36 cellular contexts compared by ENCODE assay signal in genomic region chr4:114927881-114928280, GRCh38.
A peak's percentile ranks its signal among the peaks of the same experiment; 100 is the strongest.
DNase-seq lines count a peak whose midpoint lies in the region; ATAC-seq, FAIRE-seq and TF ChIP-seq lines count a peak whose summit lies in the region.
"Had no signal": no experiment of that assay in that cellular context is flagged by ENCODE, and none has a peak within 500 bp of the region (broad histone marks: within the 10 kb centered on the region; RNA-seq: fewer than 3 reads in every experiment).

No MANE protein-coding gene starts in this region.

- H2BK15ac ChIP-seq in IMR-90 (ENCODE audit: low read depth, low read length): no peak overlapping the region

- no peak overlapping the region for H3K4ac ChIP-seq in IMR-90 (ENCODE audit: low read depth, low read length)

- no peak overlapping the region for H2BK5ac ChIP-seq in IMR-90 (ENCODE audit: low read depth, low read length, poor library complexity, severe bottlenecking)

- H3K4me3 ChIP-seq in HepG2 (replicated peaks in 1 of 3; ENCODE audit: insufficient read depth in 1 of 3, low read depth in 2 of 3, low read length in 3 of 3) (no peak overlapping the region), right lobe of liver (no peak overlapping the region), IMR-90 (ENCODE audit: insufficient read depth, low read depth, low read length) (no peak overlapping the region), K562 (no peak overlapping the region)
- H3K4me3 ChIP-seq: A549; BLaER1; BLaER1 treated with 17β-estradiol and CSF1 and Interleukin-3, amounts not matched to agents 10 nM and 100 nM had no signal

- no peak for TF ChIP-seq RAD21 in HepG2 (CRISPR knock-in tag; IDR thresholded peaks at IDR 0.05)
- no peak for TF ChIP-seq RAD21 in IMR-90 (IDR thresholded peaks at IDR 0.05; ENCODE audit: low read length)
- no peak for TF ChIP-seq RAD21 in K562 (CRISPR knock-in tag; conservative IDR thresholded peaks at IDR 0.05 in 1 of 2, IDR thresholded peaks at IDR 0.05 in 1 of 2)

- H2AFZ ChIP-seq in HepG2 (ENCODE audit: low read length): no peak overlapping the region
- H2AFZ ChIP-seq in IMR-90 (replicated peaks; ENCODE audit: low read length, poor library complexity): no peak overlapping the region
- H2AFZ ChIP-seq in K562 (ENCODE audit: low read depth, low read length): no peak overlapping the region

- TF ChIP-seq EP300 in HepG2 (IDR thresholded peaks at IDR 0.05; ENCODE audit: low read depth in 2 of 2, low read length in 2 of 2): no peak
- TF ChIP-seq EP300 in HepG2 (CRISPR knock-in tag; IDR thresholded peaks at IDR 0.05; ENCODE audit: borderline replicate concordance): no peak
- no peak for TF ChIP-seq EP300 in K562 (IDR thresholded peaks at IDR 0.05; ENCODE audit: low read length)

- no peak overlapping the region for H3K56ac ChIP-seq in IMR-90 (ENCODE audit: extremely low read depth, insufficient read depth, low read length)

- H3K27ac ChIP-seq in HepG2 (ENCODE audit: extremely low read length, insufficient read depth, low read length): no peak overlapping the region
- H3K27ac ChIP-seq in right lobe of liver: no peak overlapping the region
- H3K27ac ChIP-seq in IMR-90 (ENCODE audit: insufficient read depth, low read length): no peak overlapping the region
- H3K27ac ChIP-seq in K562 (ENCODE audit: extremely low read depth, low read depth, low read length): no peak overlapping the region
- H3K27ac ChIP-seq: 22Rv1, A549, BLaER1, C4-2B had no signal

- no peak overlapping the region for H4K8ac ChIP-seq in IMR-90 (ENCODE audit: low read depth in 2 of 2, low read length in 2 of 2)

- CTCF ChIA-PET in HepG2 (lab: Yijun Ruan, JAX; ENCODE audit: low intra/inter-chr PET ratio, low total read pairs) (no interaction called here), IMR-90 (lab: Yijun Ruan, JAX) (no interaction called here), K562 (lab: Yijun Ruan, JAX; ENCODE audit: low intra/inter-chr PET ratio) (no interaction called here)
- CTCF ChIA-PET in activated CD4-positive, alpha-beta T cell treated with anti-CD3 and anti-CD28 coated beads, Interleukin-2, amount 10 ng/mL, durations not matched to agents 7 days and 5 days (lab: Charles Lee): no interaction called here

- POLR2A ChIA-PET in HepG2 (lab: Yijun Ruan, JAX): no interaction called here
- POLR2A ChIA-PET in IMR-90 (lab: Charles Lee; ENCODE audit: unreplicated experiment): no interaction called here
- POLR2A ChIA-PET in K562 (lab: Yijun Ruan, JAX): no interaction called here
- POLR2A ChIA-PET in activated CD4-positive, alpha-beta T cell treated with anti-CD3 and anti-CD28 coated beads, Interleukin-2, amount 10 ng/mL, durations not matched to agents 7 days and 5 days (lab: Charles Lee): no interaction called here

- H3K36me3 ChIP-seq in HepG2 (replicated peaks in 1 of 2; ENCODE audit: control insufficient read depth in 1 of 2, insufficient read depth in 2 of 2, low read length in 2 of 2) (no peaks in the 10 kb centered on the region), right lobe of liver (no peaks in the 10 kb centered on the region), IMR-90 (ENCODE audit: control insufficient read depth, insufficient read depth, low read length) (no peaks in the 10 kb centered on the region), K562 (ENCODE audit: control insufficient read depth, insufficient read depth, low read length) (no peaks in the 10 kb centered on the region)
- H3K36me3 ChIP-seq: BE2C; BLaER1; BLaER1 treated with 17β-estradiol and CSF1 and Interleukin-3, amounts not matched to agents 10 nM and 100 nM had no signal

- 0% methylated on average over 2 of the region's 2 CpGs for WGBS in HepG2 (ENCODE audit: low lambda C conversion rate)
- 69% methylated on average over 2 of the region's 2 CpGs for WGBS in right lobe of liver (ENCODE audit: insufficient coverage, low coverage, low lambda C conversion rate, missing lambda C conversion rate)
- WGBS in IMR-90 (ENCODE audit: extremely low coverage in 2 of 2, insufficient read length in 1 of 2), 2 experiments: no CpG with 5 or more reads among the region's 2 CpGs
- 4% methylated on average over 2 of the region's 2 CpGs for WGBS in K562 (ENCODE audit: insufficient coverage, low coverage, missing lambda C conversion rate)

- H3K79me1 ChIP-seq in IMR-90 (ENCODE audit: low read depth in 1 of 2, low read length in 2 of 2): no peaks in the 10 kb centered on the region

- H3K4me1 Mint-ChIP-seq in osteocyte (ENCODE audit: unreplicated experiment): peaks cover 73% of the 10 kb centered on the region
- no peaks in the 10 kb centered on the region for H3K4me1 Mint-ChIP-seq in activated CD4-positive, alpha-beta T cell treated with anti-CD3 and anti-CD28 coated beads, Interleukin-2, amount 10 ng/mL, durations not matched to agents 7 days and 5 days
- H3K4me1 Mint-ChIP-seq: B cell; CD14-positive monocyte; CD4-positive, alpha-beta memory T cell; CD4-positive, CD25-positive, alpha-beta regulatory T cell; CD8-positive, alpha-beta memory T cell had no signal

- no peak overlapping the region for H2BK20ac ChIP-seq in IMR-90 (ENCODE audit: low read depth, low read length)

- no peaks in the 10 kb centered on the region for H3K27me3 Mint-ChIP-seq in osteocyte (ENCODE audit: unreplicated experiment)
- H3K27me3 Mint-ChIP-seq in activated CD4-positive, alpha-beta T cell treated with anti-CD3 and anti-CD28 coated beads, Interleukin-2, amount 10 ng/mL, durations not matched to agents 7 days and 5 days: no peaks in the 10 kb centered on the region
- H3K27me3 Mint-ChIP-seq: B cell; CD4-positive, alpha-beta memory T cell; CD4-positive, alpha-beta T cell; CD4-positive, CD25-positive, alpha-beta regulatory T cell; CD8-positive, alpha-beta memory T cell had no signal

- FAIRE-seq in HepG2 (lab: Jason Lieb, UNC): no peak
- no peak for FAIRE-seq in K562 (lab: Jason Lieb, UNC)
- FAIRE-seq: A204.1, A549, D721Med had no signal

- H3K18ac ChIP-seq in IMR-90 (ENCODE audit: low read depth, low read length): no peak overlapping the region

- H3K36me3 Mint-ChIP-seq in osteocyte (ENCODE audit: unreplicated experiment): peaks cover 5% of the 10 kb centered on the region
- H3K36me3 Mint-ChIP-seq in activated CD4-positive, alpha-beta T cell treated with anti-CD3 and anti-CD28 coated beads, Interleukin-2, amount 10 ng/mL, durations not matched to agents 7 days and 5 days (ENCODE audit: low read depth): no peaks in the 10 kb centered on the region
- H3K36me3 Mint-ChIP-seq: CD14-positive monocyte; CD4-positive, alpha-beta memory T cell; CD4-positive, CD25-positive, alpha-beta regulatory T cell; CD8-positive, alpha-beta memory T cell; CD8-positive, alpha-beta T cell had no signal

- no TSS peak for BruUV-seq in HepG2 (replicated peaks; lab: Mats Ljungman, UMichigan)
- BruUV-seq in IMR-90 (replicated peaks; lab: Mats Ljungman, UMichigan): no TSS peak
- no TSS peak for BruUV-seq in K562 (replicated peaks; lab: Mats Ljungman, UMichigan)

- peak overlapping the region; percentile 57 for H3K27ac Mint-ChIP-seq in osteocyte (ENCODE audit: unreplicated experiment)
- H3K27ac Mint-ChIP-seq in activated CD4-positive, alpha-beta T cell treated with anti-CD3 and anti-CD28 coated beads, Interleukin-2, amount 10 ng/mL, durations not matched to agents 7 days and 5 days: no peak overlapping the region
- H3K27ac Mint-ChIP-seq: B cell; CD14-positive monocyte; CD4-positive, alpha-beta memory T cell; CD4-positive, alpha-beta T cell; CD4-positive, CD25-positive, alpha-beta regulatory T cell; CD8-positive, alpha-beta memory T cell; CD8-positive, alpha-beta T cell had no signal

- no peak overlapping the region for H2BK120ac ChIP-seq in IMR-90 (ENCODE audit: low read depth, low read length)

- H3K4me1 ChIP-seq in HepG2 (ENCODE audit: insufficient read depth, low read length) (no peaks in the 10 kb centered on the region), right lobe of liver (no peaks in the 10 kb centered on the region), IMR-90 (ENCODE audit: control insufficient read depth, insufficient read depth, low read length) (no peaks in the 10 kb centered on the region), K562 (replicated peaks in 1 of 2; ENCODE audit: control insufficient read depth in 2 of 2, insufficient read depth in 2 of 2, low read length in 2 of 2) (no peaks in the 10 kb centered on the region)
- H3K4me1 ChIP-seq: A549, BE2C, BLaER1, Caco-2 had no signal

- no peak overlapping the region for H3K14ac ChIP-seq in IMR-90 (replicated peaks; ENCODE audit: low read depth, low read length)

- H4K91ac ChIP-seq in IMR-90 (ENCODE audit: insufficient read depth, low read depth, low read length): no peak overlapping the region

- H3K9me3 ChIP-seq in HepG2 (ENCODE audit: low read length) (no peaks in the 10 kb centered on the region), right lobe of liver (no peaks in the 10 kb centered on the region), IMR-90 (ENCODE audit: control insufficient read depth, insufficient read depth, low read length) (no peaks in the 10 kb centered on the region), K562 (replicated peaks; ENCODE audit: control insufficient read depth, insufficient read depth, low read depth, low read length) (no peaks in the 10 kb centered on the region; the same call in 1 of the 2 replicates)
- H3K9me3 ChIP-seq: A549, BE2C, BLaER1, Caco-2 had no signal

- H3K9me3 Mint-ChIP-seq in osteocyte (ENCODE audit: unreplicated experiment): peaks cover 7% of the 10 kb centered on the region
- no peaks in the 10 kb centered on the region for H3K9me3 Mint-ChIP-seq in activated CD4-positive, alpha-beta T cell treated with anti-CD3 and anti-CD28 coated beads, Interleukin-2, amount 10 ng/mL, durations not matched to agents 7 days and 5 days
- H3K9me3 Mint-ChIP-seq: CD4-positive, alpha-beta T cell had no signal

- H3K4me3 Mint-ChIP-seq in osteocyte (ENCODE audit: unreplicated experiment): no peak overlapping the region
- no peak overlapping the region for H3K4me3 Mint-ChIP-seq in activated CD4-positive, alpha-beta T cell treated with anti-CD3 and anti-CD28 coated beads, Interleukin-2, amount 10 ng/mL, durations not matched to agents 7 days and 5 days
- H3K4me3 Mint-ChIP-seq: B cell; CD14-positive monocyte; CD4-positive, alpha-beta memory T cell; CD4-positive, alpha-beta T cell; CD4-positive, CD25-positive, alpha-beta regulatory T cell; CD8-positive, alpha-beta memory T cell; CD8-positive, alpha-beta T cell had no signal

- no peak for ATAC-seq in HepG2
- ATAC-seq in right lobe of liver: no peak
- no peak for ATAC-seq in IMR-90 (ENCODE audit: low read depth)
- no peak for ATAC-seq in K562
- ATAC-seq: A549; CD8-positive, alpha-beta T cell had no signal

- H4K20me1 ChIP-seq in HepG2 (ENCODE audit: insufficient read depth, low read length): no peaks in the 10 kb centered on the region
- no peaks in the 10 kb centered on the region for H4K20me1 ChIP-seq in IMR-90 (ENCODE audit: insufficient read depth, low read length)
- H4K20me1 ChIP-seq in K562 (replicated peaks; ENCODE audit: control insufficient read depth, insufficient read depth, low read length): no peaks in the 10 kb centered on the region
- H4K20me1 ChIP-seq: BLaER1; BLaER1 treated with 17β-estradiol and CSF1 and Interleukin-3, amounts not matched to agents 10 nM and 100 nM had no signal

- intact Hi-C loops in HepG2 (cut with micrococcal nuclease; ENCODE audit: unreplicated experiment) (no loop called here), right lobe of liver (cut with DNase I) (no loop called here), IMR-90 (cut with micrococcal nuclease) (no loop called here), K562 (cut with micrococcal nuclease) (no loop called here)

- H4K5ac ChIP-seq in IMR-90 (ENCODE audit: low read depth, low read length): no peak overlapping the region

- H3K27me3 ChIP-seq in HepG2 (ENCODE audit: control insufficient read depth in 1 of 2, insufficient read depth in 2 of 2, low read length in 2 of 2) (no peaks in the 10 kb centered on the region), right lobe of liver (no peaks in the 10 kb centered on the region), IMR-90 (ENCODE audit: control insufficient read depth, insufficient read depth, low read length) (no peaks in the 10 kb centered on the region), K562 (ENCODE audit: control insufficient read depth in 2 of 2, insufficient read depth in 2 of 2, low read length in 2 of 2) (no peaks in the 10 kb centered on the region)
- H3K27me3 ChIP-seq: BE2C; BLaER1; BLaER1 treated with 17β-estradiol and CSF1 and Interleukin-3, amounts not matched to agents 10 nM and 100 nM had no signal

- DNase-seq in HepG2 (ENCODE audit: low spot score): no peak
- DNase-seq in right lobe of liver: no peak
- no peak for DNase-seq in IMR-90
- no peak for DNase-seq in K562 (ENCODE audit: extremely low read depth in 1 of 4, low spot score in 3 of 4)
- no peak for DNase-seq in osteocyte (ENCODE audit: extremely low spot score, unreplicated experiment)
- DNase-seq in GM13977 (ENCODE audit: low spot score): no peak
- no peak for DNase-seq in activated naive CD4-positive, alpha-beta T cell treated with anti-CD3 and anti-CD28 coated beads, Interleukin-2, amount 50 U/mL, for 16 hours
- no peak for DNase-seq in activated CD4-positive, alpha-beta T cell treated with anti-CD3 and anti-CD28 coated beads, Interleukin-2, amount 10 ng/mL, durations not matched to agents 7 days and 5 days
- DNase-seq: 8988T; ACHN; BE2C; C1 segment of cervical spinal cord; Caco-2; Calu3; CD4-positive, alpha-beta memory T cell; CD4-positive, alpha-beta T cell; CD4-positive, CD25-positive, alpha-beta regulatory T cell; CD8-positive, alpha-beta memory T cell; CD8-positive, alpha-beta T cell; COR-L47; DMS 273 treated with DMSO at 0.1 percent for 48 hours; DMS153; DMS53; DMS79; DMS79 treated with DMSO at 0.1 percent for 48 hours; DND-41; EL had no signal

- H3K79me2 ChIP-seq in HepG2 (ENCODE audit: insufficient read depth, low read length) (no peaks in the 10 kb centered on the region), K562 (ENCODE audit: control insufficient read depth, insufficient read depth, low read length) (no peaks in the 10 kb centered on the region)

- in situ Hi-C loops in HepG2 (cut with HindIII; ENCODE audit: extremely low pct_ligation_motif_present, low pct_unique_long_range_greater_than_20kb) (no loop called here), IMR-90 (cut with MboI; ENCODE audit: low sequenced_read_pairs) (no loop called here), K562 (cut with MboI) (no loop called here), GM13977 (cut with MboI; ENCODE audit: low pct_unique_long_range_greater_than_20kb, low sequenced_read_pairs, unreplicated experiment) (no loop called here)

- no peak overlapping the region for H3K9ac ChIP-seq in HepG2 (ENCODE audit: insufficient read depth, low read depth, low read length)
- H3K9ac ChIP-seq in IMR-90 (ENCODE audit: low read depth, low read length): no peak overlapping the region
- no peak overlapping the region for H3K9ac ChIP-seq in K562 (ENCODE audit: insufficient read depth in 1 of 2, low read depth in 2 of 2, low read length in 2 of 2)
- H3K9ac ChIP-seq: BLaER1; BLaER1 treated with 17β-estradiol and CSF1 and Interleukin-3, amounts not matched to agents 10 nM and 100 nM had no signal

- H3K4me2 ChIP-seq in HepG2 (ENCODE audit: low read depth, low read length) (no peak overlapping the region), IMR-90 (ENCODE audit: low read depth, low read length) (no peak overlapping the region), K562 (ENCODE audit: insufficient read depth, low read length) (no peak overlapping the region)
- H3K4me2 ChIP-seq: A549, BLaER1 had no signal

- TF ChIP-seq CTCF in HepG2 (CRISPR knock-in tag; IDR thresholded peaks at IDR 0.05) (no peak), right lobe of liver (IDR thresholded peaks at IDR 0.05) (no peak), IMR-90 (conservative IDR thresholded peaks at IDR 0.05; ENCODE audit: low read depth, low read length) (no peak), K562 (IDR thresholded peaks at IDR 0.05 in 2 of 3, conservative IDR thresholded peaks at IDR 0.05 in 1 of 3; ENCODE audit: insufficient read depth in 2 of 3, low read depth in 1 of 3, low read length in 3 of 3) (no peak), osteocyte (IDR thresholded peaks at IDR 0.05) (no peak), GM13977 (IDR thresholded peaks at IDR 0.05; ENCODE audit: extremely low read depth, insufficient read depth, missing control alignments) (no peak)

- no peak overlapping the region for H2AK9ac ChIP-seq in IMR-90 (replicated peaks; ENCODE audit: low read depth, low read length, poor library complexity)

- no peak for TF ChIP-seq POLR2A in HepG2 (IDR thresholded peaks at IDR 0.05; ENCODE audit: insufficient read depth in 1 of 2, low read depth in 2 of 2, low read length in 2 of 2)
- TF ChIP-seq POLR2A in right lobe of liver (IDR thresholded peaks at IDR 0.05): no peak
- TF ChIP-seq POLR2A in IMR-90 (IDR thresholded peaks at IDR 0.05; ENCODE audit: low read depth, low read length): no peak
- TF ChIP-seq POLR2A in K562 (conservative IDR thresholded peaks at IDR 0.05): no peak

- H2AK5ac ChIP-seq in IMR-90 (ENCODE audit: low read depth, low read length): no peak overlapping the region

- H3K9me1 ChIP-seq in IMR-90 (ENCODE audit: insufficient read depth, low read length): no peaks in the 10 kb centered on the region
- H3K9me1 ChIP-seq in K562 (ENCODE audit: control insufficient read depth, insufficient read depth, low read length): no peaks in the 10 kb centered on the region

- H3K23ac ChIP-seq in IMR-90 (ENCODE audit: low read depth, low read length): no peak overlapping the region

- dilution Hi-C loops in IMR-90 (cut with HindIII; ENCODE audit: low sequenced_read_pairs, unreplicated experiment): no loop called here

Comparison
In these comparisons a context has a peak if more than half of its experiments do, and no peak if none do; other contexts are left out.
1. Of the 241 proteins assayed by ChIP-seq in both HepG2 and K562: peak only in HepG2: MAFF and MAFK; only in K562: MAFG; in both: none; in neither: 238.